In the genomic region with DNA sequence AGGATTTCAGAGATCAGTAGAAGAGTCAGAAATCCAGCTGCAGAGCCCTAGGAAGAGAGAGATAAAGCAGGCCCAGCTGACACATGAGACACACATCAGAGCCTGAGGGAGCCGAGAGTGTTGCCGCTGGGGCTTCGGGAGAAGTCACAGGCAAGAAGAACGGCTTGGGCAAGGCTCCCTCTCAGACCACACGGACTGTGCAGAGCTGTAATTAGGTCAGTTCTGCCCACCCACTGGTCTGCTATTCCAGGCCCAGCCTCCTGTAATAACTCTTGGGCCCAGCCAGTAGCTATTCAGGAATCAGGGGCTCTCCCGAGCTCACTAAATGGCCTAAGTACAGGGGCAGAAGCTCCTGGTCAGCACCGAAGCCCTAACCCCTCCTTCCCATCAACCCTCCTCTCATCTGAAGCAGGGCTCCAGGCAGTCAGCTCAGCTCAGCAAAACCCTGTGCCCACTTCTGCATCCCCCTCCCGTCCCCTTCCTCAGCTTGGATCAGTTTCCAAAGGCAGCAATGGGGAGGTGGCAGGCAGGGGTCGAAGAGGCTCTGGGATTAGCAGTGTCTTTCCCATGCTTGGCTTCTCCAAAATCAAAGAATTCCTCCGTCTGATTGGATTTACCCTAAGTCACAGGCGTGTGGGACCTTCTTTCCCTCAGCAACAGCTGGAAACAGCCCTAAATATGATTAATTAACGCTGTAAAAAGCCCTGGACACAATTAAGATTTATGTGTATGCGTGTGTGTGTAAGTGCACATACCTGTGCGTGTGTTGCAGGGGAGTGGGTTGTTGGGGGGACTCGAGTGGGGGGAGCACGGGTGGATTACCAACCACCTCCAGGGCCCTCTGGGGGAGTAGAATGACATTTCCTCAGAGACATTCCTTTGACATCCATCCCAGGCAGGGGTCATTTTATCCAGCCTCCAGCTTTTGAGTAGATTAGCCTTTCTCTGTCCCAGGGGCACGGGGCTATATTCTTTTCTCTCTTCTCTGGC, we compare ENCODE assay signal across 30 cellular contexts. TPM values are rescaled to one million over a fixed set of nuclear protein-coding genes. Genes with fewer than 3 reads are reported as not detected.
DNase-seq lines count a peak whose midpoint lies in the region; ATAC-seq and TF ChIP-seq lines count a peak whose summit lies in the region.
"Had no signal": no experiment of that assay in that cellular context is flagged by ENCODE, and none has a peak within 500 bp of the region (broad histone marks: within the 10 kb centered on the region; RNA-seq: fewer than 3 reads in every experiment).

No MANE protein-coding gene starts in this region.

- H2AK9ac ChIP-seq in IMR-90 (replicated peaks; ENCODE audit: low read depth, low read length, poor library complexity) = no peak overlapping the region

- WGBS in IMR-90 (ENCODE audit: extremely low coverage in 2 of 2, insufficient read length in 1 of 2), 2 experiments = 33% methylated on average over 1 of the region's 17 CpGs; no CpG with 5 or more reads in 1 of the 2 experiments

- peaks cover 6% of the 10 kb centered on the region; the same call in 1 of the 2 replicates for H3K4me1 Mint-ChIP-seq in HFFc6 (ENCODE audit: low read depth)

- H3K27me3 Mint-ChIP-seq in HFFc6 (ENCODE audit: insufficient read depth) = peaks cover 45% of the 10 kb centered on the region

- dilution Hi-C loops in IMR-90 (cut with HindIII; ENCODE audit: low sequenced_read_pairs, unreplicated experiment) = no loop called here

- no peak overlapping the region for H2AK5ac ChIP-seq in IMR-90 (ENCODE audit: low read depth, low read length)

- DNase-seq in IMR-90 (no peak), caudate nucleus (lab: John Stamatoyannopoulos, UW) (peak in 1 of 61 donors; percentile 64), islet precursor cell (peak; percentile 66), retina (peak; percentile 79), erythroblast (lab: John Stamatoyannopoulos, UW) (no peak), inferior parietal cortex (ENCODE audit: extremely low spot score) (no peak), HFFc6 (no peak)
- DNase-seq in activated naive CD4-positive, alpha-beta T cell treated with anti-CD3 and anti-CD28 coated beads, Interleukin-2, amount 50 U/mL, for 16 hours = no peak
- DNase-seq: activated CD4-positive, alpha-beta T cell treated with anti-CD3 and anti-CD28 coated beads for 48 hours; activated naive CD4-positive, alpha-beta T cell treated with anti-CD3 and anti-CD28 coated beads, Interleukin-2, amount 10 ng/mL, durations not matched to agents 7 days and 5 days; amniotic stem cell; brain microvascular endothelial cell; CD4-positive, alpha-beta T cell; colonic mucosa; foreskin fibroblast; HCEC 1CT; kidney; naive thymus-derived CD8-positive, alpha-beta T cell; NCI-H1417; NCI-H2029; Right ventricle myocardium superior; stimulated activated CD4-positive, alpha-beta T cell treated with anti-CD3 and anti-CD28 coated beads, Interleukin-2, amount 100 ng/mL, for 24 hours; thyroid gland; WERI-Rb-1 had no signal

- no peak overlapping the region for H3K4ac ChIP-seq in IMR-90 (ENCODE audit: low read depth, low read length)

- no peak overlapping the region for H3K9ac ChIP-seq in IMR-90 (ENCODE audit: low read depth, low read length)

- no peak for ATAC-seq in IMR-90 (ENCODE audit: low read depth)
- ATAC-seq: activated T-helper 17 cell treated with anti-CD3 and anti-CD28 coated beads, Interleukin-2, amount 50 U/mL, for 72 hours; esophagus mucosa; naive thymus-derived CD8-positive, alpha-beta T cell; Panc1 had no signal

- in situ Hi-C loops in IMR-90 (cut with MboI; ENCODE audit: low sequenced_read_pairs) = no loop called here

- no peak overlapping the region for H4K5ac ChIP-seq in IMR-90 (ENCODE audit: low read depth, low read length)

- TF ChIP-seq RAD21 in IMR-90 (IDR thresholded peaks at IDR 0.05; ENCODE audit: low read length) = no peak

- H3K36me3 Mint-ChIP-seq in HFFc6 (ENCODE audit: low read depth) = no peaks in the 10 kb centered on the region
- H3K36me3 Mint-ChIP-seq: activated naive CD4-positive, alpha-beta T cell treated with anti-CD3 and anti-CD28 coated beads, Interleukin-2, amount 10 ng/mL, durations not matched to agents 7 days and 5 days had no signal

- no peak overlapping the region for H3K4me2 ChIP-seq in IMR-90 (ENCODE audit: low read depth, low read length)
- H3K4me2 ChIP-seq: smooth muscle cell had no signal

- intact Hi-C loops in IMR-90 (cut with micrococcal nuclease) = no loop called here

- no peak for TF ChIP-seq POLR2A in IMR-90 (IDR thresholded peaks at IDR 0.05; ENCODE audit: low read depth, low read length)
- TF ChIP-seq POLR2A in erythroblast (IDR thresholded peaks at IDR 0.05; ENCODE audit: low read length) = no peak

- H3K4me3 Mint-ChIP-seq in HFFc6 = no peak overlapping the region
- H3K4me3 Mint-ChIP-seq: activated naive CD4-positive, alpha-beta T cell treated with anti-CD3 and anti-CD28 coated beads, Interleukin-2, amount 10 ng/mL, durations not matched to agents 7 days and 5 days; activated T-helper 17 cell treated with anti-CD3 and anti-CD28 coated beads, Interleukin-2, amount 50 U/mL, for 72 hours; CD4-positive, alpha-beta T cell; naive thymus-derived CD8-positive, alpha-beta T cell; stimulated activated naive CD8-positive, alpha-beta T cell treated with anti-CD3 and anti-CD28 coated beads, Interleukin-15, Interleukin-2, amounts not matched to agents 100 ng/mL and 50 ng/mL, for 24 hours; T-helper 2 cell treated with Interferon-gamma antibody and Interleukin-4, amounts not matched to agents 5 μg/mL and 100 μg/mL, for 36 hours had no signal

- no peak overlapping the region for H3K18ac ChIP-seq in IMR-90 (ENCODE audit: low read depth, low read length)

- peaks cover 76% of the 10 kb centered on the region for H3K27me3 ChIP-seq in IMR-90 (ENCODE audit: control insufficient read depth, insufficient read depth, low read length)
- H3K27me3 ChIP-seq: thyroid gland had no signal

- TF ChIP-seq CTCF in IMR-90 (conservative IDR thresholded peaks at IDR 0.05; ENCODE audit: low read depth, low read length) (no peak), HFFc6 (IDR thresholded peaks at IDR 0.05) (no peak)

- H3K23ac ChIP-seq in IMR-90 (ENCODE audit: low read depth, low read length) = no peak overlapping the region

- H3K79me1 ChIP-seq in IMR-90 (ENCODE audit: low read depth in 1 of 2, low read length in 2 of 2) = no peaks in the 10 kb centered on the region

- BruUV-seq in IMR-90 (replicated peaks; lab: Mats Ljungman, UMichigan) = no TSS peak

- no peak overlapping the region for H4K8ac ChIP-seq in IMR-90 (ENCODE audit: low read depth in 2 of 2, low read length in 2 of 2)

- no peaks in the 10 kb centered on the region for H3K9me1 ChIP-seq in IMR-90 (ENCODE audit: insufficient read depth, low read length)

- H2BK5ac ChIP-seq in IMR-90 (ENCODE audit: low read depth, low read length, poor library complexity, severe bottlenecking) = no peak overlapping the region

- no peak overlapping the region for H2BK120ac ChIP-seq in IMR-90 (ENCODE audit: low read depth, low read length)

- CTCF ChIA-PET in IMR-90 (lab: Yijun Ruan, JAX) = interaction anchor here (1.2 kb wide), 1 partner anchor 14 kb away, joined by 5 read pairs; no protein-coding TSS in a partner anchor

- H3K36me3 ChIP-seq in IMR-90 (ENCODE audit: control insufficient read depth, insufficient read depth, low read length) = no peaks in the 10 kb centered on the region
- H3K36me3 ChIP-seq: brain microvascular endothelial cell, colonic mucosa, thyroid gland, WERI-Rb-1 had no signal

- H3K14ac ChIP-seq in IMR-90 (replicated peaks; ENCODE audit: low read depth, low read length) = no peak overlapping the region

- no peak overlapping the region for H2BK15ac ChIP-seq in IMR-90 (ENCODE audit: low read depth, low read length)

- peak overlapping the region; percentile 61 for H2AFZ ChIP-seq in IMR-90 (replicated peaks; ENCODE audit: low read length, poor library complexity)

- H3K56ac ChIP-seq in IMR-90 (ENCODE audit: extremely low read depth, insufficient read depth, low read length) = no peak overlapping the region

- no peak overlapping the region for H4K91ac ChIP-seq in IMR-90 (ENCODE audit: insufficient read depth, low read depth, low read length)

- H2BK20ac ChIP-seq in IMR-90 (ENCODE audit: low read depth, low read length) = no peak overlapping the region

- H3K27ac Mint-ChIP-seq in HFFc6 = no peak overlapping the region
- H3K27ac Mint-ChIP-seq: activated naive CD4-positive, alpha-beta T cell treated with anti-CD3 and anti-CD28 coated beads, Interleukin-2, amount 10 ng/mL, durations not matched to agents 7 days and 5 days; activated T-helper 17 cell treated with anti-CD3 and anti-CD28 coated beads, Interleukin-2, amount 50 U/mL, for 72 hours; CD4-positive, alpha-beta T cell; naive thymus-derived CD8-positive, alpha-beta T cell; stimulated activated naive CD8-positive, alpha-beta T cell treated with anti-CD3 and anti-CD28 coated beads, Interleukin-15, Interleukin-2, amounts not matched to agents 100 ng/mL and 50 ng/mL, for 24 hours; T-helper 2 cell treated with Interferon-gamma antibody and Interleukin-4, amounts not matched to agents 5 μg/mL and 100 μg/mL, for 36 hours had no signal

- H3K4me3 ChIP-seq in IMR-90 (ENCODE audit: insufficient read depth, low read depth, low read length) = no peak overlapping the region
- H3K4me3 ChIP-seq: colonic mucosa, smooth muscle cell, thyroid gland had no signal

- H4K20me1 ChIP-seq in IMR-90 (ENCODE audit: insufficient read depth, low read length) = no peaks in the 10 kb centered on the region

- H3K9me3 Mint-ChIP-seq in HFFc6 = no peaks in the 10 kb centered on the region
- H3K9me3 Mint-ChIP-seq: activated naive CD4-positive, alpha-beta T cell treated with anti-CD3 and anti-CD28 coated beads, Interleukin-2, amount 10 ng/mL, durations not matched to agents 7 days and 5 days; activated T-helper 17 cell treated with anti-CD3 and anti-CD28 coated beads, Interleukin-2, amount 50 U/mL, for 72 hours; CD4-positive, alpha-beta T cell; stimulated activated naive CD8-positive, alpha-beta T cell treated with anti-CD3 and anti-CD28 coated beads, Interleukin-15, Interleukin-2, amounts not matched to agents 100 ng/mL and 50 ng/mL, for 24 hours; T-helper 2 cell treated with Interferon-gamma antibody and Interleukin-4, amounts not matched to agents 5 μg/mL and 100 μg/mL, for 36 hours had no signal

- no peaks in the 10 kb centered on the region for H3K4me1 ChIP-seq in IMR-90 (ENCODE audit: control insufficient read depth, insufficient read depth, low read length)
- H3K4me1 ChIP-seq: colonic mucosa had no signal

- no peaks in the 10 kb centered on the region for H3K9me3 ChIP-seq in IMR-90 (ENCODE audit: control insufficient read depth, insufficient read depth, low read length)
- H3K9me3 ChIP-seq: colonic mucosa, thyroid gland had no signal

- POLR2A ChIA-PET in IMR-90 (lab: Charles Lee; ENCODE audit: unreplicated experiment) = no interaction called here

- H3K27ac ChIP-seq in IMR-90 (ENCODE audit: insufficient read depth, low read length) (no peak overlapping the region), caudate nucleus (ENCODE audit: low read depth, low read length) (peak overlapping the region; percentile 68)
- H3K27ac ChIP-seq: brain microvascular endothelial cell, colonic mucosa, thyroid gland, WERI-Rb-1 had no signal

RNA-seq across cellular contexts. Expression of gene BTRC, which starts 48.4 kb away (rescaled TPM):
- total RNA-seq in IMR-90 (2012; rRNA removed) = 7.7 and 11.7 TPM in 2 replicates
- 7.1 and 8.4 TPM in 2 replicates for polyA plus RNA-seq in IMR-90 (2012; rRNA removed)
- polyA plus RNA-seq in IMR-90 (2012; cell fraction: cytosol; rRNA removed) = 3.1 and 3.6 TPM in 2 replicates
- polyA plus RNA-seq in IMR-90 (2012; cell fraction: nucleus; rRNA removed; ENCODE audit: low replicate concordance) = 3.9 and 18.7 TPM in 2 replicates
- total RNA-seq in HFFc6 (2021; fragmentation: NEBNext Ultra II Directional; extraction: Animal tissue kit (Norgen Biotek cat#: 25700)) = 10 to 100 TPM; 22.3 to 27.9 (median 24.5) TPM

Comparison
In these comparisons a context has a peak if more than half of its experiments do, and no peak if none do; other contexts are left out.
1. DNase-seq: peak in islet precursor cell (single experiment) and retina (single experiment); none in IMR-90 (single experiment), erythroblast (0 of 2), inferior parietal cortex (single experiment), HFFc6 (single experiment) and activated naive CD4-positive, alpha-beta T cell treated with anti-CD3 and anti-CD28 coated beads, Interleukin-2, amount 50 U/mL, for 16 hours (single experiment).